ENCODE assay signal across 11 cellular contexts in the genomic region with DNA sequence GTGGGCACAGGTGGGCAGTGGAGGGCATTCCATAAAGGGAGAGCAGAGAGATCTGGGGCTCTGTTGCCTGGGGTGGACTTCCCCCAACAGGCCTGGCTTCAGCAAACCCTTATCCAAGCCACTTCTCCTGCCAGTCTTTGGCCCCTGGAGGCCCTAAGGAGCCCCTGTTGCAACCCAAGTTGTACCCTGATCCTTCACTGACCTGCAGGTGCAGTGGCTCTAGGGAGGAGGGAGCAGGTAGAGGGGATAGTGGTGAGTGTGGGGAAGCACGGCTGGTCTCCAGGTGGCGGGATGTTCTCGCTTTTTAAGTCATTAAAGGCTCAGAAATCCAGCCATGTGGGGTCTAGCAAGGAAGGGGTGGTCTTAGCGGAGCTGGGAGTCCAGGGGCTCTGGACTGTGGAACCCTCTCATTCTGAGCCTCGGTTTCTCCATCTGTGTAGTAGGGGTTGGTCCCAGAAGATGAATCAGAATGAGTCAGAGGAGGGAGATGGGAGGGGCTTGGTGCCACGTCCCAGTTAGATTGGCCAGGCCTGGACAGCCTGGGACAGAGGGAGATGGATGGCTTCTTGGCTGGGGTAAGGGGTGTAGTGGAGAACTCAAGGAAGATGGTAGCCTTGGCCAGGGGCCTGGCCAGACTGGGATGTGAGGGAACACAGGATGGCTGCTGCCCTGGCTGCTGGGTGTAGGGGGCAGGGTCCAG. TPM values are rescaled to one million over a fixed set of nuclear protein-coding genes. Genes with fewer than 3 reads are reported as not detected.
DNase-seq lines count a peak whose midpoint lies in the region; ATAC-seq, FAIRE-seq and TF ChIP-seq lines count a peak whose summit lies in the region.
"Had no signal": no experiment of that assay in that cellular context is flagged by ENCODE, and none has a peak within 500 bp of the region (broad histone marks: within the 10 kb centered on the region; RNA-seq: fewer than 3 reads in every experiment).

No MANE protein-coding gene starts in this region.

- H3K4me1 ChIP-seq in pancreas = peaks cover 0 to 18% (median 6%) of the 10 kb centered on the region in 3 donors

- no peak overlapping the region for H3K4me3 Mint-ChIP-seq in activated CD4-positive, alpha-beta memory T cell treated with anti-CD3 and anti-CD28 coated beads, Interleukin-2, amount 10 ng/mL, durations not matched to agents 7 days and 5 days
- H3K4me3 Mint-ChIP-seq in activated T-helper 2 cell treated with anti-CD3 and anti-CD28 coated beads, Interferon-gamma antibody, Interleukin-2, Interleukin-4, amounts not matched to agents 10 μg/mL and 5 μg/mL and 100 μg/mL, durations not matched to agents 14 hours and 24 hours and 36 hours (ENCODE audit: low read depth) = no peak overlapping the region

- H3K27ac ChIP-seq in pancreas = peak overlapping the region in 1 of 4 donors; percentile 70

- H3K27me3 ChIP-seq in pancreas = no peaks in the 10 kb centered on the region

- intact Hi-C loops in pancreas (cut with DNase I) = no loop called here
- intact Hi-C loops in activated T-helper 2 cell treated with anti-CD3 and anti-CD28 coated beads, Interferon-gamma antibody, Interleukin-2, Interleukin-4, amounts not matched to agents 10 μg/mL and 5 μg/mL and 100 μg/mL, durations not matched to agents 14 hours and 24 hours and 36 hours (cut with micrococcal nuclease) = no loop called here

- POLR2A ChIA-PET in activated CD4-positive, alpha-beta memory T cell treated with anti-CD3 and anti-CD28 coated beads, Interleukin-2, amount 10 ng/mL, durations not matched to agents 7 days and 5 days (lab: Charles Lee) = no interaction called here

- no peak overlapping the region for H3K27ac Mint-ChIP-seq in activated CD4-positive, alpha-beta memory T cell treated with anti-CD3 and anti-CD28 coated beads, Interleukin-2, amount 10 ng/mL, durations not matched to agents 7 days and 5 days
- H3K27ac Mint-ChIP-seq in activated T-helper 2 cell treated with anti-CD3 and anti-CD28 coated beads, Interferon-gamma antibody, Interleukin-2, Interleukin-4, amounts not matched to agents 10 μg/mL and 5 μg/mL and 100 μg/mL, durations not matched to agents 14 hours and 24 hours and 36 hours = no peak overlapping the region

- CTCF ChIA-PET in activated CD4-positive, alpha-beta memory T cell treated with anti-CD3 and anti-CD28 coated beads, Interleukin-2, amount 10 ng/mL, durations not matched to agents 7 days and 5 days (lab: Charles Lee) = no interaction called here

- H3K9me3 Mint-ChIP-seq in activated CD4-positive, alpha-beta memory T cell treated with anti-CD3 and anti-CD28 coated beads, Interleukin-2, amount 10 ng/mL, durations not matched to agents 7 days and 5 days = no peaks in the 10 kb centered on the region
- no peaks in the 10 kb centered on the region for H3K9me3 Mint-ChIP-seq in activated T-helper 2 cell treated with anti-CD3 and anti-CD28 coated beads, Interferon-gamma antibody, Interleukin-2, Interleukin-4, amounts not matched to agents 10 μg/mL and 5 μg/mL and 100 μg/mL, durations not matched to agents 14 hours and 24 hours and 36 hours

- ATAC-seq in pancreas = no peak

- no peaks in the 10 kb centered on the region for H3K36me3 Mint-ChIP-seq in activated CD4-positive, alpha-beta memory T cell treated with anti-CD3 and anti-CD28 coated beads, Interleukin-2, amount 10 ng/mL, durations not matched to agents 7 days and 5 days (ENCODE audit: low read depth)
- H3K36me3 Mint-ChIP-seq in activated T-helper 2 cell treated with anti-CD3 and anti-CD28 coated beads, Interferon-gamma antibody, Interleukin-2, Interleukin-4, amounts not matched to agents 10 μg/mL and 5 μg/mL and 100 μg/mL, durations not matched to agents 14 hours and 24 hours and 36 hours (ENCODE audit: low read depth) = no peaks in the 10 kb centered on the region

- no peaks in the 10 kb centered on the region for H3K9me3 ChIP-seq in pancreas

- FAIRE-seq in RCC 7860 (lab: Jason Lieb, UNC) (no peak), pancreas (lab: Jason Lieb, UNC) (no peak)
- FAIRE-seq: islet of Langerhans, TTC549 had no signal

- peaks cover 10% of the 10 kb centered on the region for H3K27me3 Mint-ChIP-seq in activated CD4-positive, alpha-beta memory T cell treated with anti-CD3 and anti-CD28 coated beads, Interleukin-2, amount 10 ng/mL, durations not matched to agents 7 days and 5 days
- peaks cover 9% of the 10 kb centered on the region for H3K27me3 Mint-ChIP-seq in activated T-helper 2 cell treated with anti-CD3 and anti-CD28 coated beads, Interferon-gamma antibody, Interleukin-2, Interleukin-4, amounts not matched to agents 10 μg/mL and 5 μg/mL and 100 μg/mL, durations not matched to agents 14 hours and 24 hours and 36 hours (ENCODE audit: low read depth)

- H3K4me3 ChIP-seq in fibroblast of mammary gland (ENCODE audit: control insufficient read depth, low read depth, low read length) (no peak overlapping the region), pancreas (no peak overlapping the region)

- WGBS in pancreas, 2 donors = 83 to 86% methylated on average over 6 of the region's 6 CpGs

- H3K36me3 ChIP-seq in pancreas = peaks cover 0 to 5% (median 0%) of the 10 kb centered on the region in 3 donors

- TF ChIP-seq CTCF in fibroblast of mammary gland (conservative IDR thresholded peaks at IDR 0.05; ENCODE audit: control insufficient read depth, insufficient read depth, low read depth, low read length) (no peak), pancreas (IDR thresholded peaks at IDR 0.05) (no peak)

- H3K4me1 Mint-ChIP-seq in activated CD4-positive, alpha-beta memory T cell treated with anti-CD3 and anti-CD28 coated beads, Interleukin-2, amount 10 ng/mL, durations not matched to agents 7 days and 5 days = peaks cover 21% of the 10 kb centered on the region
- peaks cover 9% of the 10 kb centered on the region for H3K4me1 Mint-ChIP-seq in activated T-helper 2 cell treated with anti-CD3 and anti-CD28 coated beads, Interferon-gamma antibody, Interleukin-2, Interleukin-4, amounts not matched to agents 10 μg/mL and 5 μg/mL and 100 μg/mL, durations not matched to agents 14 hours and 24 hours and 36 hours (ENCODE audit: low read depth)

- DNase-seq in AG20443 (ENCODE audit: low spot score) (peak; percentile 78), RCC 7860 (ENCODE audit: low spot score) (peak; percentile 6), fibroblast of mammary gland (ENCODE audit: low read depth) (peak; percentile 79), pancreas (peak in 4 of 6 donors; percentile 34 to 46 (median 40)), HK-2 (ENCODE audit: unreplicated experiment) (no peak)
- DNase-seq in activated CD4-positive, alpha-beta memory T cell treated with anti-CD3 and anti-CD28 coated beads, Interleukin-2, amount 10 ng/mL, durations not matched to agents 7 days and 5 days = no peak
- DNase-seq in stimulated activated CD4-positive, alpha-beta T cell treated with anti-CD3 and anti-CD28 coated beads, Interleukin-1b, Interleukin-23, amount 100 ng/mL, for 48 hours = no peak
- no peak for DNase-seq in activated T-helper 2 cell treated with anti-CD3 and anti-CD28 coated beads, Interferon-gamma antibody, Interleukin-2, Interleukin-4, amounts not matched to agents 10 μg/mL and 5 μg/mL and 100 μg/mL, durations not matched to agents 14 hours and 24 hours and 36 hours (ENCODE audit: low spot score)
- DNase-seq: DND-41 had no signal

RNA-seq across cellular contexts. Expression of a gene that starts 2.6 kb away (rescaled TPM):
- total RNA-seq in pancreas = 10 to 100 TPM in 3 of 6 donors, 1 to 10 TPM in 3; 7.9 to 13.6 (median 10.2) TPM
- 10 to 100 TPM in 1 of 2 donors, 1 to 10 TPM in 1; 9.0 to 12.5 TPM for polyA plus RNA-seq in pancreas
- total RNA-seq in activated CD4-positive, alpha-beta memory T cell treated with anti-CD3 and anti-CD28 coated beads, Interleukin-2, amount 10 ng/mL, durations not matched to agents 7 days and 5 days = 1 to 10 TPM in 1 of 2 experiments, under 1 TPM in 1; 0.93 to 1.1 TPM
- total RNA-seq in activated T-helper 2 cell treated with anti-CD3 and anti-CD28 coated beads, Interferon-gamma antibody, Interleukin-2, Interleukin-4, amounts not matched to agents 10 μg/mL and 5 μg/mL and 100 μg/mL, durations not matched to agents 14 hours and 24 hours and 36 hours = 0.16 and 0.44 TPM in 2 replicates

RNA-seq across cellular contexts. Expression of a gene that starts 29.2 kb away (rescaled TPM):
- total RNA-seq in pancreas = not detected
- under 1 TPM in 1 of 2 donors, not detected in 1; 0.12 TPM for polyA plus RNA-seq in pancreas
- not detected for total RNA-seq in activated CD4-positive, alpha-beta memory T cell treated with anti-CD3 and anti-CD28 coated beads, Interleukin-2, amount 10 ng/mL, durations not matched to agents 7 days and 5 days
- total RNA-seq in activated T-helper 2 cell treated with anti-CD3 and anti-CD28 coated beads, Interferon-gamma antibody, Interleukin-2, Interleukin-4, amounts not matched to agents 10 μg/mL and 5 μg/mL and 100 μg/mL, durations not matched to agents 14 hours and 24 hours and 36 hours = not detected in 2 replicates

RNA-seq across cellular contexts. Expression of a gene that starts 46.5 kb away (rescaled TPM):
- total RNA-seq in pancreas = 1 to 10 TPM in 2 of 6 donors, under 1 TPM in 3, not detected in 1; 0.42 to 2.5 (median 1.00) TPM
- 10 to 100 TPM in 1 of 2 donors, 1 to 10 TPM in 1; 4.6 to 17.8 TPM for polyA plus RNA-seq in pancreas
- total RNA-seq in activated CD4-positive, alpha-beta memory T cell treated with anti-CD3 and anti-CD28 coated beads, Interleukin-2, amount 10 ng/mL, durations not matched to agents 7 days and 5 days = under 1 TPM in 1 of 2 experiments, not detected in 1; 0.25 TPM
- not detected in 2 replicates for total RNA-seq in activated T-helper 2 cell treated with anti-CD3 and anti-CD28 coated beads, Interferon-gamma antibody, Interleukin-2, Interleukin-4, amounts not matched to agents 10 μg/mL and 5 μg/mL and 100 μg/mL, durations not matched to agents 14 hours and 24 hours and 36 hours

RNA-seq across cellular contexts. Expression of a gene that starts 55.6 kb away (rescaled TPM):
- 10 to 100 TPM; 15.5 to 42.0 (median 33.0) TPM for total RNA-seq in pancreas
- 10 to 100 TPM; 27.9 to 46.8 TPM for polyA plus RNA-seq in pancreas
- total RNA-seq in activated CD4-positive, alpha-beta memory T cell treated with anti-CD3 and anti-CD28 coated beads, Interleukin-2, amount 10 ng/mL, durations not matched to agents 7 days and 5 days = 10 to 100 TPM; 97.8 to 98.9 TPM
- total RNA-seq in activated T-helper 2 cell treated with anti-CD3 and anti-CD28 coated beads, Interferon-gamma antibody, Interleukin-2, Interleukin-4, amounts not matched to agents 10 μg/mL and 5 μg/mL and 100 μg/mL, durations not matched to agents 14 hours and 24 hours and 36 hours = 76.6 and 86.2 TPM in 2 replicates

Comparison
In these comparisons a context has a peak if more than half of its experiments do, and no peak if none do; other contexts are left out.
1. DNase-seq: peak in AG20443 (single experiment), RCC 7860 (single experiment), fibroblast of mammary gland (single experiment) and pancreas (4 of 6); none in HK-2 (single experiment), activated CD4-positive, alpha-beta memory T cell treated with anti-CD3 and anti-CD28 coated beads, Interleukin-2, amount 10 ng/mL, durations not matched to agents 7 days and 5 days (single experiment), stimulated activated CD4-positive, alpha-beta T cell treated with anti-CD3 and anti-CD28 coated beads, Interleukin-1b, Interleukin-23, amount 100 ng/mL, for 48 hours (single experiment) and activated T-helper 2 cell treated with anti-CD3 and anti-CD28 coated beads, Interferon-gamma antibody, Interleukin-2, Interleukin-4, amounts not matched to agents 10 μg/mL and 5 μg/mL and 100 μg/mL, durations not matched to agents 14 hours and 24 hours and 36 hours (single experiment).